37 cellular contexts compared by ENCODE assay signal in the genomic region with DNA sequence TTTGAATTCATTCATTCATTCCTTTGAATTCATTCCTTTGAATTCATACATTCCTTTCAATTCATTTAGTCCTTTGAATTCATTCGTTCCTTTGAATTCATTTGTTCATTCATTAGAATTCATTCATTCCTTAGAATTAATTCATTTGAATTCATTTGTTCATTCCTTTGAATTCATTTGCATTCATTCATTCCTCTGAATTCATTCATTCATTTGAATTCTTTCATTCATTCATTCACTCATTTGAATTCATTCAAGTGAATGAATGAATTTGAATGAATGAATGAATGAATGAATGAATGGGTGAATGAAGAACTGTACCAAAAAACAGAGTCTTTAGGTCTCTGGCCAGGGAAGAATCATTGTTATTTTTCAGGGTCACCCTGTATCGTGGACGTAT.
DNase-seq lines count a peak whose midpoint lies in the region; ATAC-seq, FAIRE-seq and TF ChIP-seq lines count a peak whose summit lies in the region.
"Had no signal": no experiment of that assay in that cellular context is flagged by ENCODE, and none has a peak within 500 bp of the region (broad histone marks: within the 10 kb centered on the region; RNA-seq: fewer than 3 reads in every experiment).

No MANE protein-coding gene starts in this region.

- BruUV-seq in HepG2 (replicated peaks; lab: Mats Ljungman, UMichigan) (no TSS peak), GM12878 (replicated peaks; lab: Mats Ljungman, UMichigan) (no TSS peak), K562 (replicated peaks; lab: Mats Ljungman, UMichigan) (no TSS peak)

- TF ChIP-seq EP300 in HepG2 (IDR thresholded peaks at IDR 0.05; ENCODE audit: low read depth in 2 of 2, low read length in 2 of 2) (no peak), HepG2 (CRISPR knock-in tag; IDR thresholded peaks at IDR 0.05; ENCODE audit: borderline replicate concordance) (no peak), GM12878 (IDR thresholded peaks at IDR 0.05; ENCODE audit: borderline replicate concordance in 1 of 2, control insufficient read depth in 1 of 2, low read depth in 2 of 2, low read length in 2 of 2) (no peak), K562 (IDR thresholded peaks at IDR 0.05; ENCODE audit: low read length) (no peak)

- peak overlapping the region; percentile 37 for H3K27ac Mint-ChIP-seq in progenitor cell of endocrine pancreas
- no peak overlapping the region for H3K27ac Mint-ChIP-seq in activated naive CD4-positive, alpha-beta T cell treated with anti-CD3 and anti-CD28 coated beads for 36 hours
- H3K27ac Mint-ChIP-seq: B cell; CD4-positive, alpha-beta T cell; CD4-positive, CD25-positive, alpha-beta regulatory T cell; CD8-positive, alpha-beta memory T cell; CD8-positive, alpha-beta T cell had no signal

- peaks cover 18% of the 10 kb centered on the region for H3K9me3 Mint-ChIP-seq in progenitor cell of endocrine pancreas (ENCODE audit: low read depth)
- peaks cover 1% of the 10 kb centered on the region for H3K9me3 Mint-ChIP-seq in activated naive CD4-positive, alpha-beta T cell treated with anti-CD3 and anti-CD28 coated beads for 36 hours
- H3K9me3 Mint-ChIP-seq: CD8-positive, alpha-beta T cell had no signal

- DNase-seq in HepG2 (ENCODE audit: low spot score) (no peak), right lobe of liver (no peak), GM12878 (ENCODE audit: low read depth, low spot score) (no peak), K562 (ENCODE audit: extremely low read depth in 1 of 4, low spot score in 3 of 4) (no peak), progenitor cell of endocrine pancreas (ENCODE audit: low spot score, unreplicated experiment) (no peak), NK-92 (lab: John Stamatoyannopoulos, UW; ENCODE audit: unreplicated experiment) (no peak), DMS53 treated with DMSO at 0.1 percent for 48 hours (lab: John Stamatoyannopoulos, UW; ENCODE audit: unreplicated experiment) (no peak)
- no peak for DNase-seq in activated naive CD4-positive, alpha-beta T cell treated with anti-CD3 and anti-CD28 coated beads for 36 hours
- DNase-seq: 8988T; ACHN; AML-193; BE2C; C1 segment of cervical spinal cord; Caco-2; Calu3; CD4-positive, alpha-beta memory T cell; CD4-positive, alpha-beta T cell; CD8-positive, alpha-beta memory T cell; CD8-positive, alpha-beta T cell; COR-L47; DMS 273 treated with DMSO at 0.1 percent for 48 hours; DMS153; DMS53; DMS79; DMS79 treated with DMSO at 0.1 percent for 48 hours; DND-41; EL had no signal

- peaks cover 36% of the 10 kb centered on the region for H3K36me3 Mint-ChIP-seq in progenitor cell of endocrine pancreas (ENCODE audit: insufficient read depth)
- H3K36me3 Mint-ChIP-seq in activated naive CD4-positive, alpha-beta T cell treated with anti-CD3 and anti-CD28 coated beads for 36 hours (ENCODE audit: low read depth) = peaks cover 28% of the 10 kb centered on the region

- H3K27me3 ChIP-seq in HepG2 (ENCODE audit: control insufficient read depth in 1 of 2, insufficient read depth in 2 of 2, low read length in 2 of 2) = no peaks in the 10 kb centered on the region
- no peaks in the 10 kb centered on the region for H3K27me3 ChIP-seq in right lobe of liver
- H3K27me3 ChIP-seq in GM12878 (replicated peaks in 1 of 2; ENCODE audit: control insufficient read depth in 2 of 2, insufficient read depth in 2 of 2, low read length in 1 of 2) = no peaks in the 10 kb centered on the region
- no peaks in the 10 kb centered on the region for H3K27me3 ChIP-seq in K562 (ENCODE audit: control insufficient read depth in 2 of 2, insufficient read depth in 2 of 2, low read length in 2 of 2)
- H3K27me3 ChIP-seq: BE2C; BLaER1; BLaER1 treated with 17β-estradiol and CSF1 and Interleukin-3, amounts not matched to agents 10 nM and 100 nM had no signal

- H4K20me1 ChIP-seq in HepG2 (ENCODE audit: insufficient read depth, low read length) (no peaks in the 10 kb centered on the region), GM12878 (ENCODE audit: control insufficient read depth, insufficient read depth) (no peaks in the 10 kb centered on the region), K562 (replicated peaks; ENCODE audit: control insufficient read depth, insufficient read depth, low read length) (no peaks in the 10 kb centered on the region)

- intact Hi-C loops in HepG2 (cut with micrococcal nuclease; ENCODE audit: unreplicated experiment) (no loop called here), right lobe of liver (cut with DNase I) (no loop called here), GM12878 (cut with micrococcal nuclease; ENCODE audit: unreplicated experiment) (no loop called here), K562 (cut with micrococcal nuclease) (no loop called here)
- intact Hi-C loops in activated naive CD4-positive, alpha-beta T cell treated with anti-CD3 and anti-CD28 coated beads for 36 hours (cut with micrococcal nuclease) = no loop called here

- H3K4me1 ChIP-seq in HepG2 (ENCODE audit: insufficient read depth, low read length) (no peaks in the 10 kb centered on the region), right lobe of liver (no peaks in the 10 kb centered on the region), GM12878 (ENCODE audit: control insufficient read depth, insufficient read depth, low read length) (no peaks in the 10 kb centered on the region), K562 (replicated peaks in 1 of 2; ENCODE audit: control insufficient read depth in 2 of 2, insufficient read depth in 2 of 2, low read length in 2 of 2) (no peaks in the 10 kb centered on the region)
- H3K4me1 ChIP-seq: A549, BE2C, BLaER1, Caco-2 had no signal

- H3K79me2 ChIP-seq in HepG2 (ENCODE audit: insufficient read depth, low read length) (no peaks in the 10 kb centered on the region), GM12878 (ENCODE audit: control insufficient read depth, insufficient read depth, low read length) (no peaks in the 10 kb centered on the region), K562 (ENCODE audit: control insufficient read depth, insufficient read depth, low read length) (no peaks in the 10 kb centered on the region)

- H3K4me3 Mint-ChIP-seq in progenitor cell of endocrine pancreas (ENCODE audit: low read depth) = no peak overlapping the region
- no peak overlapping the region for H3K4me3 Mint-ChIP-seq in activated naive CD4-positive, alpha-beta T cell treated with anti-CD3 and anti-CD28 coated beads for 36 hours
- H3K4me3 Mint-ChIP-seq: B cell; CD14-positive monocyte; CD4-positive, alpha-beta memory T cell; CD4-positive, alpha-beta T cell; CD4-positive, CD25-positive, alpha-beta regulatory T cell; CD8-positive, alpha-beta memory T cell; CD8-positive, alpha-beta T cell had no signal

- H2AFZ ChIP-seq in HepG2 (ENCODE audit: low read length) = no peak overlapping the region
- H2AFZ ChIP-seq in GM12878 (ENCODE audit: control insufficient read depth, low read depth, low read length) = no peak overlapping the region
- H2AFZ ChIP-seq in K562 (ENCODE audit: low read depth, low read length) = no peak overlapping the region

- H3K4me3 ChIP-seq in HepG2 (replicated peaks in 1 of 3; ENCODE audit: insufficient read depth in 1 of 3, low read depth in 2 of 3, low read length in 3 of 3) (no peak overlapping the region), right lobe of liver (no peak overlapping the region), GM12878 (no peak overlapping the region), K562 (no peak overlapping the region)
- H3K4me3 ChIP-seq: A549; BLaER1; BLaER1 treated with 17β-estradiol and CSF1 and Interleukin-3, amounts not matched to agents 10 nM and 100 nM had no signal

- FAIRE-seq in HepG2 (lab: Jason Lieb, UNC) (no peak), GM12878 (lab: Jason Lieb, UNC) (no peak), K562 (lab: Jason Lieb, UNC) (no peak)
- FAIRE-seq: A204.1, A549, D721Med had no signal

- no peaks in the 10 kb centered on the region for H3K27me3 Mint-ChIP-seq in progenitor cell of endocrine pancreas
- no peaks in the 10 kb centered on the region for H3K27me3 Mint-ChIP-seq in activated naive CD4-positive, alpha-beta T cell treated with anti-CD3 and anti-CD28 coated beads for 36 hours (ENCODE audit: low read depth)
- H3K27me3 Mint-ChIP-seq: B cell; CD4-positive, alpha-beta memory T cell; CD4-positive, alpha-beta T cell; CD4-positive, CD25-positive, alpha-beta regulatory T cell; CD8-positive, alpha-beta memory T cell had no signal

- H3K4me2 ChIP-seq in HepG2 (ENCODE audit: low read depth, low read length) (no peak overlapping the region), GM12878 (ENCODE audit: control insufficient read depth, insufficient read depth) (no peak overlapping the region), K562 (ENCODE audit: insufficient read depth, low read length) (no peak overlapping the region)
- H3K4me2 ChIP-seq: A549; BLaER1; BLaER1 treated with 17β-estradiol and CSF1 and Interleukin-3, amounts not matched to agents 10 nM and 100 nM had no signal

- RAD21 ChIA-PET in GM12878 (lab: Charles Lee; ENCODE audit: unreplicated experiment) = no interaction called here

- 99% methylated on average over 3 of the region's 3 CpGs for WGBS in HepG2 (ENCODE audit: low lambda C conversion rate)
- WGBS in right lobe of liver (ENCODE audit: insufficient coverage, low coverage, low lambda C conversion rate, missing lambda C conversion rate) = 79% methylated on average over 3 of the region's 3 CpGs
- 79% methylated on average over 3 of the region's 3 CpGs for WGBS in GM12878 (ENCODE audit: insufficient coverage, insufficient replicate concordance, low lambda C conversion rate, missing lambda C conversion rate)
- 14% methylated on average over 3 of the region's 3 CpGs for WGBS in K562 (ENCODE audit: insufficient coverage, low coverage, missing lambda C conversion rate)

- H3K9me3 ChIP-seq in HepG2 (ENCODE audit: low read length) (no peaks in the 10 kb centered on the region), right lobe of liver (no peaks in the 10 kb centered on the region), GM12878 (replicated peaks; ENCODE audit: control insufficient read depth, insufficient read depth, low read length) (no peaks in the 10 kb centered on the region; the same call in 2 of the 3 replicates), K562 (replicated peaks; ENCODE audit: control insufficient read depth, insufficient read depth, low read depth, low read length) (no peaks in the 10 kb centered on the region)
- H3K9me3 ChIP-seq: BE2C had no signal

- ATAC-seq in HepG2 (no peak), right lobe of liver (no peak), GM12878 (no peak), K562 (no peak)
- ATAC-seq: CD8-positive, alpha-beta T cell had no signal

- no peak overlapping the region for H3K27ac ChIP-seq in HepG2 (ENCODE audit: extremely low read length, insufficient read depth, low read length)
- H3K27ac ChIP-seq in right lobe of liver = no peak overlapping the region
- H3K27ac ChIP-seq in GM12878 (ENCODE audit: control insufficient read depth, insufficient read depth) = no peak overlapping the region
- no peak overlapping the region for H3K27ac ChIP-seq in K562 (ENCODE audit: extremely low read depth, low read depth, low read length)
- H3K27ac ChIP-seq: 22Rv1; A549; BLaER1; BLaER1 treated with 17β-estradiol and CSF1 and Interleukin-3, amounts not matched to agents 10 nM and 100 nM; C4-2B had no signal

- H3K9ac ChIP-seq in HepG2 (ENCODE audit: insufficient read depth, low read depth, low read length) = no peak overlapping the region
- H3K9ac ChIP-seq in GM12878 (ENCODE audit: control insufficient read depth, insufficient read depth, low read length) = no peak overlapping the region
- no peak overlapping the region for H3K9ac ChIP-seq in K562 (ENCODE audit: insufficient read depth in 1 of 2, low read depth in 2 of 2, low read length in 2 of 2)
- H3K9ac ChIP-seq: BLaER1; BLaER1 treated with 17β-estradiol and CSF1 and Interleukin-3, amounts not matched to agents 10 nM and 100 nM had no signal

- SMC1A ChIA-PET in GM12878 (lab: Charles Lee; ENCODE audit: uncharacterized antibody, unreplicated experiment) = no interaction called here

- POLR2A ChIA-PET in HepG2 (lab: Yijun Ruan, JAX) (no interaction called here), GM12878 (lab: Charles Lee) (no interaction called here), K562 (lab: Yijun Ruan, JAX) (no interaction called here)

- in situ Hi-C loops in HepG2 (cut with HindIII; ENCODE audit: extremely low pct_ligation_motif_present, low pct_unique_long_range_greater_than_20kb) = no loop called here
- in situ Hi-C loops in GM12878 (cut with MboI) = no loop called here
- in situ Hi-C loops in K562 (cut with MboI) = no loop called here

- H3K36me3 ChIP-seq in HepG2 (replicated peaks in 1 of 2; ENCODE audit: control insufficient read depth in 1 of 2, insufficient read depth in 2 of 2, low read length in 2 of 2) = peaks cover 0 to 5% of the 10 kb centered on the region in 2 experiments; a peak in 3 of 5 replicates
- H3K36me3 ChIP-seq in right lobe of liver = peaks cover 0 to under 1% (median 0%) of the 10 kb centered on the region in 4 donors
- no peaks in the 10 kb centered on the region for H3K36me3 ChIP-seq in GM12878 (ENCODE audit: control insufficient read depth in 2 of 2, insufficient read depth in 2 of 2, low read length in 1 of 2)
- no peaks in the 10 kb centered on the region for H3K36me3 ChIP-seq in K562 (ENCODE audit: control insufficient read depth, insufficient read depth, low read length)
- H3K36me3 ChIP-seq: BE2C had no signal

- TF ChIP-seq CTCF in HepG2 (CRISPR knock-in tag; IDR thresholded peaks at IDR 0.05) (no peak), right lobe of liver (IDR thresholded peaks at IDR 0.05) (no peak), GM12878 (IDR thresholded peaks at IDR 0.05 in 2 of 3, conservative IDR thresholded peaks at IDR 0.05 in 1 of 3; ENCODE audit: control insufficient read depth in 2 of 3, extremely low read depth in 1 of 3, insufficient read depth in 1 of 3, low read depth in 3 of 3, low read length in 3 of 3) (no peak), K562 (IDR thresholded peaks at IDR 0.05 in 2 of 3, conservative IDR thresholded peaks at IDR 0.05 in 1 of 3; ENCODE audit: insufficient read depth in 2 of 3, low read depth in 1 of 3, low read length in 3 of 3) (no peak), progenitor cell of endocrine pancreas (IDR thresholded peaks at IDR 0.05; ENCODE audit: unreplicated experiment) (no peak)

- no peaks in the 10 kb centered on the region for H3K9me1 ChIP-seq in K562 (ENCODE audit: control insufficient read depth, insufficient read depth, low read length)

- no peak for TF ChIP-seq POLR2A in HepG2 (IDR thresholded peaks at IDR 0.05; ENCODE audit: insufficient read depth in 1 of 2, low read depth in 2 of 2, low read length in 2 of 2)
- no peak for TF ChIP-seq POLR2A in right lobe of liver (IDR thresholded peaks at IDR 0.05)
- TF ChIP-seq POLR2A in GM12878 (IDR thresholded peaks at IDR 0.05; ENCODE audit: low read depth, low read length) = no peak
- TF ChIP-seq POLR2A in K562 (conservative IDR thresholded peaks at IDR 0.05) = no peak

- TF ChIP-seq RAD21 in HepG2 (CRISPR knock-in tag; IDR thresholded peaks at IDR 0.05) = no peak
- no peak for TF ChIP-seq RAD21 in GM12878 (IDR thresholded peaks at IDR 0.05; ENCODE audit: insufficient read depth, low read depth, low read length)
- TF ChIP-seq RAD21 in K562 (CRISPR knock-in tag; conservative IDR thresholded peaks at IDR 0.05 in 1 of 2, IDR thresholded peaks at IDR 0.05 in 1 of 2) = no peak

- H3K4me1 Mint-ChIP-seq in progenitor cell of endocrine pancreas (ENCODE audit: low read depth) = no peaks in the 10 kb centered on the region
- H3K4me1 Mint-ChIP-seq in activated naive CD4-positive, alpha-beta T cell treated with anti-CD3 and anti-CD28 coated beads for 36 hours (ENCODE audit: low read depth) = peaks cover 2% of the 10 kb centered on the region
- H3K4me1 Mint-ChIP-seq: CD14-positive monocyte had no signal

- CTCF ChIA-PET in HepG2 (lab: Yijun Ruan, JAX; ENCODE audit: low intra/inter-chr PET ratio, low total read pairs) (no interaction called here), GM12878 (lab: Yijun Ruan, JAX) (no interaction called here), K562 (lab: Yijun Ruan, JAX; ENCODE audit: low intra/inter-chr PET ratio) (no interaction called here)
- CTCF ChIA-PET in activated naive CD4-positive, alpha-beta T cell treated with anti-CD3 and anti-CD28 coated beads for 36 hours (lab: Charles Lee) = no interaction called here
